In the genomic region with DNA sequence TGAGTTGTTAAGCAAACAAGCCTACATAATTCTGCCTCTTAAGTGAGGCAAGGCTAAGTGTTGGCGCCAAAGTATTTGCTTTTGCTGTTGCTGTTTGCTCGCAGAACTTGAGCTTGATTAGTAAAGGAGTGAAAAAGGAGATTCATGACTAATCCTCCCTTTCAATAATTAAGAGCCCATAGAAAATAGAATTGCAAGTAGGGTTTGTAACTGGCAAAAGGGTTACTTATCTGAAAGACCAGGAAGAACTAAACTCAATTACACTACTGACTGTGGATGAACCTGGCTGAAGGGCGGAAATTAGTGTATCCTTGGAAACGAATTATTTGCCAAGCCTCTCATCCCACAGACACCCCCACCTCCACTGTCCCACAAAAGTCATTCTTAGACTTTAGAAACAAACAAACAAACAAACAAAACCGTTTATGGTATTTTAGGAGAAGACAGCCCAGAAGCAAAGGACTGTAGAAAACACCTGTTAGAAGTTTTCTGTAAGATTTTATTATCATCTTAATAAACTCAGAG, we compare ENCODE assay signal across 7 cellular contexts. TPM values are rescaled to one million over a fixed set of nuclear protein-coding genes. Genes with fewer than 3 reads are reported as not detected.
A peak's percentile ranks its signal among the peaks of the same experiment; 100 is the strongest.
DNase-seq lines count a peak whose midpoint lies in the region; TF ChIP-seq lines count a peak whose summit lies in the region.

No MANE protein-coding gene starts in this region.

- H3K27me3 Mint-ChIP-seq in activated CD4-positive, alpha-beta memory T cell treated with anti-CD3 and anti-CD28 coated beads, Interleukin-2, amount 10 ng/mL, durations not matched to agents 7 days and 5 days: peaks cover 52% of the 10 kb centered on the region

- no peak overlapping the region for H3K27ac Mint-ChIP-seq in activated CD4-positive, alpha-beta memory T cell treated with anti-CD3 and anti-CD28 coated beads, Interleukin-2, amount 10 ng/mL, durations not matched to agents 7 days and 5 days

- H3K9me3 ChIP-seq in iPS-18a (ENCODE audit: control insufficient read depth, low read depth, low read length) (no peaks in the 10 kb centered on the region), spleen (no peaks in the 10 kb centered on the region)

- peak overlapping the region; percentile 90 for H3K4me3 Mint-ChIP-seq in activated CD4-positive, alpha-beta memory T cell treated with anti-CD3 and anti-CD28 coated beads, Interleukin-2, amount 10 ng/mL, durations not matched to agents 7 days and 5 days

- no peaks in the 10 kb centered on the region for H3K9me3 Mint-ChIP-seq in activated CD4-positive, alpha-beta memory T cell treated with anti-CD3 and anti-CD28 coated beads, Interleukin-2, amount 10 ng/mL, durations not matched to agents 7 days and 5 days

- peaks cover 10% of the 10 kb centered on the region for H3K4me1 ChIP-seq in iPS-18a (ENCODE audit: control insufficient read depth, low read depth, low read length)
- H3K4me1 ChIP-seq in spleen: peaks cover 3 to 22% (median 11%) of the 10 kb centered on the region in 6 donors

- TF ChIP-seq CTCF in HFF-Myc (IDR thresholded peaks at IDR 0.05; ENCODE audit: low read depth, low read length, missing control alignments) (no peak), spleen (IDR thresholded peaks at IDR 0.05 in 8 of 11, conservative IDR thresholded peaks at IDR 0.05 in 3 of 11) (no peak)

- peak overlapping the region; percentile 66; the same call in 1 of the 2 replicates for H3K4me3 ChIP-seq in HFF-Myc (replicated peaks; ENCODE audit: low read depth, low read length)
- H3K4me3 ChIP-seq in iPS-18a (ENCODE audit: low read length): peak overlapping the region; percentile 78
- H3K4me3 ChIP-seq in spleen: peak overlapping the region; percentile 53 to 89 (median 70)

- CTCF ChIA-PET in activated CD4-positive, alpha-beta memory T cell treated with anti-CD3 and anti-CD28 coated beads, Interleukin-2, amount 10 ng/mL, durations not matched to agents 7 days and 5 days (lab: Charles Lee): interaction anchor here (1.2 kb wide), 1 partner anchor 55 kb away, joined by 3 read pairs; no protein-coding TSS in a partner anchor

- H3K9ac ChIP-seq in iPS-18a (ENCODE audit: low read length): no peak overlapping the region

- no peak for TF ChIP-seq POLR2A in spleen (IDR thresholded peaks at IDR 0.05)

- intact Hi-C loops in spleen (cut with DNase I; ENCODE audit: low total_unique reads): no loop called here

- DNase-seq in HFF-Myc (ENCODE audit: extremely low read depth, low read depth) (no peak), spleen (no peak), D341Med (ENCODE audit: low spot score) (no peak), KG1 (lab: John Stamatoyannopoulos, UW) (no peak), hepatic stellate cell (ENCODE audit: low spot score) (no peak)
- DNase-seq in activated CD4-positive, alpha-beta memory T cell treated with anti-CD3 and anti-CD28 coated beads, Interleukin-2, amount 10 ng/mL, durations not matched to agents 7 days and 5 days: no peak

- POLR2A ChIA-PET in activated CD4-positive, alpha-beta memory T cell treated with anti-CD3 and anti-CD28 coated beads, Interleukin-2, amount 10 ng/mL, durations not matched to agents 7 days and 5 days (lab: Charles Lee): interaction anchor here (1.0 to 1.1 kb wide), 3 partner anchors 71 to 127 kb away, joined by 3 to 4 read pairs (median 3); partner anchors contain the start of genes C11orf65, DDX10 and POGLUT3

- peaks cover 21% of the 10 kb centered on the region for H3K27me3 ChIP-seq in iPS-18a (ENCODE audit: control insufficient read depth, insufficient read depth, low read length)
- H3K27me3 ChIP-seq in spleen (replicated peaks in 1 of 7): peaks cover 0 to 38% (median 9%) of the 10 kb centered on the region in 7 donors

- H3K36me3 ChIP-seq in iPS-18a (ENCODE audit: control insufficient read depth, low read depth, low read length) (no peaks in the 10 kb centered on the region), spleen (no peaks in the 10 kb centered on the region)

- WGBS in spleen, 5 donors: 24 to 35% (median 28%) methylated on average over 5 of the region's 5 CpGs

- peaks cover 4% of the 10 kb centered on the region for H3K36me3 Mint-ChIP-seq in activated CD4-positive, alpha-beta memory T cell treated with anti-CD3 and anti-CD28 coated beads, Interleukin-2, amount 10 ng/mL, durations not matched to agents 7 days and 5 days (ENCODE audit: low read depth)

- H3K27ac ChIP-seq in iPS-18a (ENCODE audit: low read length) (no peak overlapping the region), spleen (no peak overlapping the region)

- peaks cover 16% of the 10 kb centered on the region for H3K4me1 Mint-ChIP-seq in activated CD4-positive, alpha-beta memory T cell treated with anti-CD3 and anti-CD28 coated beads, Interleukin-2, amount 10 ng/mL, durations not matched to agents 7 days and 5 days

RNA-seq across cellular contexts. Expression of gene EXPH5, which starts 0.4 kb away (rescaled TPM):
- total RNA-seq in activated CD4-positive, alpha-beta memory T cell treated with anti-CD3 and anti-CD28 coated beads, Interleukin-2, amount 10 ng/mL, durations not matched to agents 7 days and 5 days: 1 to 10 TPM in 1 of 2 experiments, under 1 TPM in 1; 0.55 to 1.0 TPM
- 1 to 10 TPM in 3 of 7 donors, under 1 TPM in 4; 0.60 to 1.9 (median 0.89) TPM for total RNA-seq in spleen
- under 1 TPM; 0.05 to 0.09 (median 0.06) TPM for polyA plus RNA-seq in spleen
